In genomic region chrX:65673857-65674350, GRCh38 we compare ENCODE assay signal across 11 cellular contexts. TPM values are rescaled to one million over a fixed set of nuclear protein-coding genes. Genes with fewer than 3 reads are reported as not detected.
A peak's percentile ranks its signal among the peaks of the same experiment; 100 is the strongest.
DNase-seq lines count a peak whose midpoint lies in the region; ATAC-seq, FAIRE-seq and TF ChIP-seq lines count a peak whose summit lies in the region.
"Had no signal": no experiment of that assay in that cellular context is flagged by ENCODE, and none has a peak within 500 bp of the region (broad histone marks: within the 10 kb centered on the region; RNA-seq: fewer than 3 reads in every experiment).

No MANE protein-coding gene starts in this region.

- no CpG with 5 or more reads among the region's 4 CpGs for WGBS in trophoblast cell (ENCODE audit: extremely low coverage, insufficient coverage, insufficient read length)

- H4K12ac ChIP-seq in trophoblast cell (ENCODE audit: low read depth, low read length), result no peak overlapping the region

- H3K27me3 ChIP-seq in trophoblast cell (ENCODE audit: insufficient read depth, low read length), result no peaks in the 10 kb centered on the region
- H3K27me3 ChIP-seq: ovary had no signal

- no peak overlapping the region for H4K8ac ChIP-seq in trophoblast cell (ENCODE audit: low read depth, low read length)

- no peaks in the 10 kb centered on the region for H3K79me1 ChIP-seq in trophoblast cell (ENCODE audit: low read length)

- POLR2A ChIA-PET in activated CD4-positive, alpha-beta memory T cell treated with anti-CD3 and anti-CD28 coated beads, Interleukin-2, amount 10 ng/mL, durations not matched to agents 7 days and 5 days (lab: Charles Lee), result interaction anchor here (0.8 to 6.2 kb wide), 10 partner anchors 14 to 252 kb away, joined by 3 to 69 read pairs (median 5); no protein-coding TSS in a partner anchor

- H3K4me1 Mint-ChIP-seq in activated CD4-positive, alpha-beta memory T cell treated with anti-CD3 and anti-CD28 coated beads, Interleukin-2, amount 10 ng/mL, durations not matched to agents 7 days and 5 days, result peaks cover 68% of the 10 kb centered on the region

- DNase-seq in GM18507 (ENCODE audit: extremely low spot score, insufficient read length, low read depth), result no peak
- DNase-seq in activated CD4-positive, alpha-beta memory T cell treated with anti-CD3 and anti-CD28 coated beads, Interleukin-2, amount 10 ng/mL, durations not matched to agents 7 days and 5 days, result no peak
- DNase-seq in fibroblast of villous mesenchyme (ENCODE audit: low read depth), result peak; percentile 33
- DNase-seq in trophoblast cell, result no peak
- DNase-seq: foreskin fibroblast, GOT3, ovary had no signal

- no peak overlapping the region for H3K14ac ChIP-seq in trophoblast cell (ENCODE audit: low read length)

- ATAC-seq in GM19324 (IDR thresholded peaks at IDR 0.05; ENCODE audit: low FRiP score, unreplicated experiment) (no peak), HG03469 (IDR thresholded peaks at IDR 0.05; ENCODE audit: unreplicated experiment) (no peak), HG03442 (IDR thresholded peaks at IDR 0.05; ENCODE audit: unreplicated experiment) (no peak)

- no peak overlapping the region for H2BK120ac ChIP-seq in trophoblast cell (ENCODE audit: insufficient read depth, low read length, poor library complexity)

- no peak overlapping the region for H3K18ac ChIP-seq in trophoblast cell (ENCODE audit: low read length)

- H3K4me2 ChIP-seq in trophoblast cell (ENCODE audit: low read length), result no peak overlapping the region

- H3K9ac ChIP-seq in trophoblast cell (ENCODE audit: low read length), result no peak overlapping the region

- H3K4me1 ChIP-seq in trophoblast cell (ENCODE audit: control insufficient read depth in 1 of 2, insufficient read depth in 2 of 2, low read length in 2 of 2), result peaks cover 0 to 11% of the 10 kb centered on the region in 2 experiments

- H3K36me3 Mint-ChIP-seq in activated CD4-positive, alpha-beta memory T cell treated with anti-CD3 and anti-CD28 coated beads, Interleukin-2, amount 10 ng/mL, durations not matched to agents 7 days and 5 days (ENCODE audit: low read depth), result peaks cover 87% of the 10 kb centered on the region

- no peaks in the 10 kb centered on the region for H3K9me3 Mint-ChIP-seq in activated CD4-positive, alpha-beta memory T cell treated with anti-CD3 and anti-CD28 coated beads, Interleukin-2, amount 10 ng/mL, durations not matched to agents 7 days and 5 days

- no peaks in the 10 kb centered on the region for H3K9me3 ChIP-seq in trophoblast cell (ENCODE audit: insufficient read depth, low read depth, low read length)
- H3K9me3 ChIP-seq: ovary had no signal

- no peak overlapping the region for H2BK12ac ChIP-seq in trophoblast cell (ENCODE audit: low read length)

- no peak overlapping the region for H2BK5ac ChIP-seq in trophoblast cell (ENCODE audit: low read depth, low read length, poor library complexity)

- H2AFZ ChIP-seq in trophoblast cell (ENCODE audit: insufficient read depth, low read length, poor library complexity), result no peak overlapping the region

- TF ChIP-seq CTCF in fibroblast of villous mesenchyme (IDR thresholded peaks at IDR 0.05; ENCODE audit: insufficient read depth, low read depth, low read length), result no peak

- H3K79me2 ChIP-seq in trophoblast cell (ENCODE audit: control insufficient read depth, insufficient read depth, low read length, poor library complexity), result no peaks in the 10 kb centered on the region

- no peak overlapping the region for H3K23ac ChIP-seq in trophoblast cell (ENCODE audit: low read length)

- FAIRE-seq in GM18507 (lab: Jason Lieb, UNC), result peak; percentile 42

- peak overlapping the region; percentile 83 for H3K27ac Mint-ChIP-seq in activated CD4-positive, alpha-beta memory T cell treated with anti-CD3 and anti-CD28 coated beads, Interleukin-2, amount 10 ng/mL, durations not matched to agents 7 days and 5 days

- H3K27ac ChIP-seq in skin epidermis (peak overlapping the region in 18 of 21 experiments; percentile 8 to 79 (median 70)), trophoblast cell (ENCODE audit: low read depth, low read length) (no peak overlapping the region)
- H3K27ac ChIP-seq: ovary had no signal

- H2AK5ac ChIP-seq in trophoblast cell (ENCODE audit: low read length), result no peak overlapping the region

- H4K91ac ChIP-seq in trophoblast cell (ENCODE audit: low read depth, low read length), result no peak overlapping the region

- no peak overlapping the region for H3K4me3 ChIP-seq in fibroblast of villous mesenchyme (ENCODE audit: low read depth, low read length)
- no peak overlapping the region for H3K4me3 ChIP-seq in skin epidermis
- H3K4me3 ChIP-seq in trophoblast cell (ENCODE audit: low read depth, low read length), result no peak overlapping the region
- H3K4me3 ChIP-seq: ovary had no signal

- CTCF ChIA-PET in activated CD4-positive, alpha-beta memory T cell treated with anti-CD3 and anti-CD28 coated beads, Interleukin-2, amount 10 ng/mL, durations not matched to agents 7 days and 5 days (lab: Charles Lee), result interaction anchor here (1.1 to 2.3 kb wide), 7 partner anchors 13 to 78 kb away, joined by 3 to 11 read pairs (median 6); no protein-coding TSS in a partner anchor

- H3K4me3 Mint-ChIP-seq in activated CD4-positive, alpha-beta memory T cell treated with anti-CD3 and anti-CD28 coated beads, Interleukin-2, amount 10 ng/mL, durations not matched to agents 7 days and 5 days, result peak overlapping the region; percentile 91

- no peak overlapping the region for H3K4ac ChIP-seq in trophoblast cell (ENCODE audit: low read depth, low read length)

- H3K36me3 ChIP-seq in trophoblast cell (ENCODE audit: control insufficient read depth in 1 of 2, insufficient read depth in 2 of 2, low read length in 2 of 2), result no peaks in the 10 kb centered on the region
- H3K36me3 ChIP-seq: ovary had no signal

- no peaks in the 10 kb centered on the region for H3K27me3 Mint-ChIP-seq in activated CD4-positive, alpha-beta memory T cell treated with anti-CD3 and anti-CD28 coated beads, Interleukin-2, amount 10 ng/mL, durations not matched to agents 7 days and 5 days

RNA-seq across cellular contexts. Expression of gene MSN, which starts 6.5 kb away (rescaled TPM):
- 100 to 1,000 TPM; 632 to 637 TPM for total RNA-seq in activated CD4-positive, alpha-beta memory T cell treated with anti-CD3 and anti-CD28 coated beads, Interleukin-2, amount 10 ng/mL, durations not matched to agents 7 days and 5 days
- 305 and 309 TPM in 2 replicates for total RNA-seq in fibroblast of villous mesenchyme
- polyA plus RNA-seq in trophoblast cell (2013), result 117 and 123 TPM in 2 replicates
